22 cellular contexts compared by ENCODE assay signal in genomic region chr4:11729548-11729947, GRCh38.
DNase-seq lines count a peak whose midpoint lies in the region; TF ChIP-seq lines count a peak whose summit lies in the region.
"Had no signal": no experiment of that assay in that cellular context is flagged by ENCODE, and none has a peak within 500 bp of the region (broad histone marks: within the 10 kb centered on the region; RNA-seq: fewer than 3 reads in every experiment).

No MANE protein-coding gene starts in this region.

- peak; percentile 70 for DNase-seq in LHCN-M2 (ENCODE audit: low read depth)
- DNase-seq in colonic mucosa = peak; percentile 30
- peak; percentile 31 for DNase-seq in hepatocyte (ENCODE audit: low spot score)
- DNase-seq in stromal cell of bone marrow (ENCODE audit: low read depth) = peak; percentile 41
- DNase-seq in HuH-7.5 (ENCODE audit: low spot score) = no peak
- DNase-seq in ureter (ENCODE audit: low spot score) = no peak
- DNase-seq in midbrain (lab: John Stamatoyannopoulos, UW) = no peak
- DNase-seq: activated CD4-positive, alpha-beta T cell treated with anti-CD3 and anti-CD28 coated beads for 48 hours; activated gamma-delta T cell; activated T-cell treated with anti-CD3 and anti-CD28 coated beads, Interleukin-2, amount 50 U/mL, for 24 hours; hypothalamus; immature natural killer cell; NCI-H1092; NCI-H187 treated with DMSO at 0.1 percent for 48 hours; NCI-H526; NK-92 treated with Interleukin-12 subunit alpha and Interleukin-12 subunit beta, amount 100 ng/mL, for 24 hours; retina; SHP77; stimulated activated CD4-positive, alpha-beta T cell treated with anti-CD3 and anti-CD28 coated beads, Interleukin-2, amount 100 ng/mL, for 24 hours; upper lobe of left lung had no signal

- no peak overlapping the region for H2AFZ ChIP-seq in hepatocyte

- WGBS in hepatocyte (ENCODE audit: low lambda C conversion rate, missing lambda C conversion rate) = 39% methylated on average over 1 of the region's 1 CpG

- peak overlapping the region; percentile 36 for H3K4me2 ChIP-seq in hepatocyte

- no peaks in the 10 kb centered on the region for H3K9me3 ChIP-seq in colonic mucosa
- no peaks in the 10 kb centered on the region for H3K9me3 ChIP-seq in hepatocyte (ENCODE audit: low read depth)
- H3K9me3 ChIP-seq: gastroesophageal sphincter, upper lobe of left lung had no signal

- H3K36me3 ChIP-seq in colonic mucosa = no peaks in the 10 kb centered on the region
- no peaks in the 10 kb centered on the region for H3K36me3 ChIP-seq in hepatocyte (replicated peaks; ENCODE audit: insufficient read depth, low read depth)
- H3K36me3 ChIP-seq: gastroesophageal sphincter, upper lobe of left lung had no signal

- H3K27me3 ChIP-seq in colonic mucosa (no peaks in the 10 kb centered on the region), hepatocyte (no peaks in the 10 kb centered on the region)
- H3K27me3 ChIP-seq: gastroesophageal sphincter, upper lobe of left lung had no signal

- TF ChIP-seq CTCF in colonic mucosa (IDR thresholded peaks at IDR 0.05) = no peak
- no peak for TF ChIP-seq CTCF in hepatocyte (IDR thresholded peaks at IDR 0.05; ENCODE audit: poor library complexity)

- H3K27ac ChIP-seq in colonic mucosa (peak overlapping the region; percentile 35), hepatocyte (peak overlapping the region; percentile 77)
- H3K27ac ChIP-seq: C4-2B, gastroesophageal sphincter, upper lobe of left lung had no signal

- H3K4me1 ChIP-seq in colonic mucosa (no peaks in the 10 kb centered on the region), hepatocyte (ENCODE audit: insufficient read depth) (peaks cover 14% of the 10 kb centered on the region)
- H3K4me1 ChIP-seq: gastroesophageal sphincter, upper lobe of left lung had no signal

- H3K9me2 ChIP-seq in hepatocyte (replicated peaks; ENCODE audit: insufficient read depth) = no peaks in the 10 kb centered on the region

- intact Hi-C loops in colonic mucosa (cut with DNase I) = no loop called here

- no peak overlapping the region for H3K4me3 ChIP-seq in colonic mucosa
- no peak overlapping the region for H3K4me3 ChIP-seq in hepatocyte
- H3K4me3 ChIP-seq: gastroesophageal sphincter, upper lobe of left lung had no signal

- no peaks in the 10 kb centered on the region for H3K79me2 ChIP-seq in hepatocyte

- H3K9ac ChIP-seq in colonic mucosa (ENCODE audit: low read depth in 2 of 2, low read length in 2 of 2) = no peak overlapping the region

- H4K20me1 ChIP-seq in hepatocyte (ENCODE audit: insufficient read depth, poor library complexity, severe bottlenecking) = no peaks in the 10 kb centered on the region

Comparison
In these comparisons a context has a peak if more than half of its experiments do, and no peak if none do; other contexts are left out.
1. DNase-seq: peak in LHCN-M2 (single experiment), colonic mucosa (single experiment), hepatocyte (single experiment) and stromal cell of bone marrow (single experiment); none in HuH-7.5 (single experiment), ureter (single experiment) and midbrain (single experiment).